In the genomic region with DNA sequence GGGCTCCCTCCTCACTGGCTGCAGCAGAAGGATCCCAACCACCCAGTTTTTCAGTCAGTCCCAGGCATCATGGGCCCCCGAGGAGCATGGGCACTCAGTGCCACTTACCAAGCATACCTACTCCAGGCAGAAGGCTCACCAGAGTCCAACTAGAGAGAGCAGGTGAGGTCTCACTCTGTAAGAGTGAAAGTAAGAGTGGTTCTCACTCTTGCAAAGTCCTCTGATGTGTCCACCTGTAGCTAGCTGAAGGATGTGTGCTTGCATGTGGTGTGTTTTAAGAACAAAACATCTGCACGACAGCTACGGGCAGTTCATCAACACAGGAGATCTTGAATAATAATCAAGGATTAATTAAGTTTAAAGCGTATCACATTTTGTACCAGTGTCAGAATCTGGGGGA, we compare ENCODE assay signal across 11 cellular contexts. TPM values are rescaled to one million over a fixed set of nuclear protein-coding genes. Genes with fewer than 3 reads are reported as not detected.
DNase-seq lines count a peak whose midpoint lies in the region; ATAC-seq and TF ChIP-seq lines count a peak whose summit lies in the region.
"Had no signal": no experiment of that assay in that cellular context is flagged by ENCODE, and none has a peak within 500 bp of the region (broad histone marks: within the 10 kb centered on the region; RNA-seq: fewer than 3 reads in every experiment).

No MANE protein-coding gene starts in this region.

- no peak for TF ChIP-seq CTCF in A673 (conservative IDR thresholded peaks at IDR 0.05; ENCODE audit: low read depth, low read length)

- H3K4me1 ChIP-seq in A673 (ENCODE audit: insufficient read depth, low read length, poor library complexity, severe bottlenecking), result no peaks in the 10 kb centered on the region

- BruUV-seq in A673 (replicated peaks; lab: Mats Ljungman, UMichigan), result no TSS peak

- H3K9me3 ChIP-seq in A673 (ENCODE audit: low read depth, low read length, poor library complexity, severe bottlenecking), result no peaks in the 10 kb centered on the region

- peaks cover 27% of the 10 kb centered on the region for H3K36me3 Mint-ChIP-seq in activated naive CD8-positive, alpha-beta T cell treated with anti-CD3 and anti-CD28 coated beads for 36 hours

- H3K4me3 Mint-ChIP-seq in activated naive CD8-positive, alpha-beta T cell treated with anti-CD3 and anti-CD28 coated beads for 36 hours, result peak overlapping the region; percentile 42

- CTCF ChIA-PET in A673 (lab: Charles Lee), result no interaction called here

- H3K4me3 ChIP-seq in A673 (ENCODE audit: low read depth, low read length, poor library complexity, severe bottlenecking), result no peak overlapping the region

- H3K27ac ChIP-seq in A673 (ENCODE audit: low read depth, low read length, poor library complexity, severe bottlenecking), result no peak overlapping the region

- POLR2A ChIA-PET in A673 (lab: Charles Lee; ENCODE audit: low non-redundant PET), result no interaction called here

- H3K27me3 ChIP-seq in A673 (replicated peaks; ENCODE audit: insufficient read depth, low read depth, low read length, poor library complexity), result no peaks in the 10 kb centered on the region

- intact Hi-C loops in A673 (cut with micrococcal nuclease; ENCODE audit: unreplicated experiment), result no loop called here

- ATAC-seq in GM18499 (IDR thresholded peaks at IDR 0.05; ENCODE audit: insufficient read depth, unreplicated experiment) (peak; percentile 81), GM19397 (IDR thresholded peaks at IDR 0.05; ENCODE audit: unreplicated experiment) (peak; percentile 65), HG03064 (IDR thresholded peaks at IDR 0.05; ENCODE audit: low read depth, unreplicated experiment) (peak; percentile 77)
- ATAC-seq: HCT116 had no signal

- H3K36me3 ChIP-seq in A673 (ENCODE audit: insufficient read depth, low read length, poor library complexity, severe bottlenecking), result no peaks in the 10 kb centered on the region

- H3K4me1 Mint-ChIP-seq in activated naive CD8-positive, alpha-beta T cell treated with anti-CD3 and anti-CD28 coated beads for 36 hours, result peaks cover 68% of the 10 kb centered on the region

- H3K9me3 Mint-ChIP-seq in activated naive CD8-positive, alpha-beta T cell treated with anti-CD3 and anti-CD28 coated beads for 36 hours, result no peaks in the 10 kb centered on the region

- H3K27me3 Mint-ChIP-seq in activated naive CD8-positive, alpha-beta T cell treated with anti-CD3 and anti-CD28 coated beads for 36 hours, result no peaks in the 10 kb centered on the region

- peak overlapping the region; percentile 69 for H3K27ac Mint-ChIP-seq in activated naive CD8-positive, alpha-beta T cell treated with anti-CD3 and anti-CD28 coated beads for 36 hours

- no peak for DNase-seq in activated naive CD8-positive, alpha-beta T cell treated with anti-CD3 and anti-CD28 coated beads for 36 hours
- no peak for DNase-seq in central memory CD4-positive, alpha-beta T cell
- DNase-seq in A673 (ENCODE audit: low spot score), result no peak
- DNase-seq in NCI-H82 treated with DMSO at 0.1 percent for 48 hours (lab: John Stamatoyannopoulos, UW; ENCODE audit: unreplicated experiment), result no peak
- no peak for DNase-seq in NCI-H524 treated with DMSO at 0.1 percent for 48 hours (lab: John Stamatoyannopoulos, UW)
- DNase-seq: NCI-H69; stimulated activated naive CD4-positive, alpha-beta T cell treated with Interleukin-2 at 50 U/mL for 16 hours had no signal

RNA-seq across cellular contexts. Expression of a gene that starts 49.7 kb away (rescaled TPM):
- not detected for total RNA-seq in activated naive CD8-positive, alpha-beta T cell treated with anti-CD3 and anti-CD28 coated beads for 36 hours
- 18.4 and 19.6 TPM in 2 replicates for total RNA-seq in A673 (2021)

Comparison
In these comparisons a context has a peak if more than half of its experiments do, and no peak if none do; other contexts are left out.
1. RNA of a gene that starts 49.7 kb away (total RNA-seq): 18.4 to 19.6 TPM in A673; not detected in activated naive CD8-positive, alpha-beta T cell treated with anti-CD3 and anti-CD28 coated beads for 36 hours; every median in the first group is over 10 times any median in the second.
2. Peak in every context shown above with its lines, with median percentiles within 50 percentile points of each other: ATAC-seq.